In genomic region chr3:61574854-61575253, GRCh38 we compare ENCODE assay signal across 15 cellular contexts. TPM values are rescaled to one million over a fixed set of nuclear protein-coding genes. Genes with fewer than 3 reads are reported as not detected.
A peak's percentile ranks its signal among the peaks of the same experiment; 100 is the strongest.
DNase-seq lines count a peak whose midpoint lies in the region; ATAC-seq, FAIRE-seq and TF ChIP-seq lines count a peak whose summit lies in the region.
"Had no signal": no experiment of that assay in that cellular context is flagged by ENCODE, and none has a peak within 500 bp of the region (broad histone marks: within the 10 kb centered on the region; RNA-seq: fewer than 3 reads in every experiment).

No MANE protein-coding gene starts in this region.

- no peaks in the 10 kb centered on the region for H3K36me3 ChIP-seq in GM23248 (ENCODE audit: low read depth)
- no peaks in the 10 kb centered on the region for H3K36me3 ChIP-seq in smooth muscle cell (ENCODE audit: low read depth)
- H3K36me3 ChIP-seq: cardiac muscle cell, esophagus squamous epithelium had no signal

- H2AFZ ChIP-seq in GM23248 (no peak overlapping the region), smooth muscle cell (ENCODE audit: low read depth) (no peak overlapping the region)

- FAIRE-seq in GM19239 (lab: Jason Lieb, UNC): no peak

- H4K20me1 ChIP-seq in GM23248 (ENCODE audit: insufficient read depth) (no peaks in the 10 kb centered on the region), smooth muscle cell (ENCODE audit: low read depth) (peaks cover 98% of the 10 kb centered on the region)

- 79 to 88% methylated on average over 11 of the region's 11 CpGs for WGBS in GM23248 (ENCODE audit: low coverage in 1 of 2, low lambda C conversion rate in 2 of 2, missing lambda C conversion rate in 2 of 2), 2 experiments
- WGBS in smooth muscle cell (ENCODE audit: low lambda C conversion rate): 86% methylated on average over 11 of the region's 11 CpGs

- peak overlapping the region; percentile 36 for H3K27ac ChIP-seq in GM23248
- peak overlapping the region; percentile 11 for H3K27ac ChIP-seq in smooth muscle cell (ENCODE audit: low read depth)
- H3K27ac ChIP-seq: cardiac muscle cell, esophagus squamous epithelium had no signal

- TF ChIP-seq CTCF in endothelial cell (IDR thresholded peaks at IDR 0.05; ENCODE audit: unreplicated experiment) (no peak), smooth muscle cell (IDR thresholded peaks at IDR 0.05; ENCODE audit: borderline replicate concordance, insufficient read depth, poor library complexity, severe bottlenecking) (no peak)

- H3K27me3 ChIP-seq in GM23248 (replicated peaks; ENCODE audit: insufficient read depth) (no peaks in the 10 kb centered on the region), smooth muscle cell (ENCODE audit: low read depth) (no peaks in the 10 kb centered on the region)
- H3K27me3 ChIP-seq: cardiac muscle cell, esophagus squamous epithelium had no signal

- H3K4me1 ChIP-seq in GM23248 (ENCODE audit: insufficient read depth) (peaks cover 23% of the 10 kb centered on the region), smooth muscle cell (ENCODE audit: low read depth) (peaks cover 3% of the 10 kb centered on the region)

- no peak overlapping the region for H3K4me3 Mint-ChIP-seq in endothelial cell (ENCODE audit: unreplicated experiment)

- ATAC-seq in GM18870 (IDR thresholded peaks at IDR 0.05; ENCODE audit: unreplicated experiment): no peak
- ATAC-seq: left colon had no signal

- in situ Hi-C loops in GM23248 (cut with MboI): no loop called here

- no peaks in the 10 kb centered on the region for H3K9me3 Mint-ChIP-seq in endothelial cell (ENCODE audit: unreplicated experiment)

- H3K4me1 Mint-ChIP-seq in endothelial cell (ENCODE audit: unreplicated experiment): peaks cover 26% of the 10 kb centered on the region

- H3K9ac ChIP-seq in GM23248 (0 out of 2 replicates have a peak overlapping the region, but pooled peaks have one; percentile 14), smooth muscle cell (ENCODE audit: low read depth) (no peak overlapping the region)

- no peaks in the 10 kb centered on the region for H3K9me2 ChIP-seq in GM23248 (ENCODE audit: insufficient read depth)

- H3K27ac Mint-ChIP-seq in endothelial cell (ENCODE audit: unreplicated experiment): peak overlapping the region; percentile 12

- H3K4me3 ChIP-seq in GM23248 (no peak overlapping the region), smooth muscle cell (no peak overlapping the region)
- H3K4me3 ChIP-seq: cardiac muscle cell, esophagus squamous epithelium had no signal

- peaks cover 4% of the 10 kb centered on the region for H3K36me3 Mint-ChIP-seq in endothelial cell (ENCODE audit: low read depth, unreplicated experiment)

- H3K9me3 ChIP-seq in GM23248 (ENCODE audit: low read depth): no peaks in the 10 kb centered on the region
- no peaks in the 10 kb centered on the region for H3K9me3 ChIP-seq in smooth muscle cell (replicated peaks; ENCODE audit: low read depth)
- H3K9me3 ChIP-seq: esophagus squamous epithelium had no signal

- H3F3A ChIP-seq in GM23248 (ENCODE audit: insufficient read depth): peaks cover 10% of the 10 kb centered on the region; the same call in 1 of the 2 replicates
- H3F3A ChIP-seq in smooth muscle cell (ENCODE audit: low read depth): no peaks in the 10 kb centered on the region

- H3K4me2 ChIP-seq in GM23248 (ENCODE audit: unreplicated experiment): no peak overlapping the region
- no peak overlapping the region for H3K4me2 ChIP-seq in smooth muscle cell

- DNase-seq in GM23248 (peak; percentile 61), RPMI7951 (ENCODE audit: low read depth) (peak; percentile 100), endothelial cell (ENCODE audit: low spot score) (no peak), smooth muscle cell (lab: John Stamatoyannopoulos, UW; ENCODE audit: unreplicated experiment) (no peak), NCI-H748 treated with DMSO at 0.1 percent for 48 hours (lab: John Stamatoyannopoulos, UW) (no peak), GM19239 (ENCODE audit: insufficient read length, low spot score) (no peak)
- no peak for DNase-seq in activated T-cell treated with anti-CD3 and anti-CD28 coated beads, Interleukin-2, amount 50 U/mL, for 1 hour
- DNase-seq: activated CD8-positive, alpha-beta memory T cell treated with anti-CD3 and anti-CD28 coated beads, Interleukin-2, amount 50 U/mL, for 48 hours; esophagus squamous epithelium; left colon; NCI-H1930; nucleus accumbens; stimulated activated CD4-positive, alpha-beta T cell treated with anti-CD3 and anti-CD28 coated beads, Interleukin-2, amount 100 ng/mL, for 48 hours had no signal

- no peaks in the 10 kb centered on the region for H3K27me3 Mint-ChIP-seq in endothelial cell (ENCODE audit: unreplicated experiment)

- H3K79me2 ChIP-seq in GM23248 (ENCODE audit: insufficient read depth) (peaks cover 94% of the 10 kb centered on the region), smooth muscle cell (ENCODE audit: low read depth) (peaks cover 86% of the 10 kb centered on the region)

RNA-seq across cellular contexts. Expression of gene PTPRG, which starts 13.5 kb away (rescaled TPM):
- 39.6 and 51.3 TPM in 2 replicates for total RNA-seq in GM23248 (2014; rRNA removed; shearing (Covaris generic))
- polyA plus RNA-seq in GM23248 (2016; fragmentation: Nextera tagmentation; extraction: Ambion mirVana) (9.6 and 11.5 TPM in 2 replicates), smooth muscle cell (20.0 and 21.2 TPM in 2 replicates)
- 43.0 and 44.9 TPM in 2 replicates for total RNA-seq in RPMI7951 (2014; rRNA removed; shearing (Covaris generic))
- total RNA-seq in endothelial cell (ENCODE audit: unreplicated experiment) (80.7 TPM), smooth muscle cell (87.3 and 108 TPM in 2 replicates)

Comparison
In these comparisons a context has a peak if more than half of its experiments do, and no peak if none do; other contexts are left out.
1. DNase-seq: peak in GM23248 (single experiment) and RPMI7951 (single experiment); none in endothelial cell (single experiment), smooth muscle cell (single experiment), NCI-H748 treated with DMSO at 0.1 percent for 48 hours (single experiment), GM19239 (single experiment) and activated T-cell treated with anti-CD3 and anti-CD28 coated beads, Interleukin-2, amount 50 U/mL, for 1 hour (single experiment).